Comparison of ENCODE assay signal across 25 cellular contexts in the genomic region with DNA sequence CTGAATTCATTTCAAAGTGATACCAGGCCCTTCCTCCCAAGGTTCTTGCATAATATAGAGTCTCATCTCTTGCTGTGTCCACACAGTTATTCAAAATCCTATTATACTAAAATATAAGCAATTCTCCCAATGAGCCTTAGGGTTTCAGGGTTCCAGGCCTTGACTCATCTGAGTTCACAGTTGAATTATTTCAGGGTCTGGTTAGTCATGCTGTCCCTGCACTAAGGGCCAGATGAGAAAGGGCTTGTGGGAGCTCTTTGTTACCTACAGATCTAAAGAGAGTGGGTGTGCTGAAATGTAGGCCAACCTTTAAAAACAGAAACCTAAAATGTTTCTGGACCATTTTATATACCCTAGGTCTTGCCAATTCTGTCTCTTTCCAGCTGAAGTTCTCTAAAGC.
"Had no signal": no experiment of that assay in that cellular context is flagged by ENCODE, and none has a peak within 500 bp of the region (broad histone marks: within the 10 kb centered on the region; RNA-seq: fewer than 3 reads in every experiment).

No MANE protein-coding gene starts in this region.

- H3K4me3 ChIP-seq: colonic mucosa, esophagus squamous epithelium, gastrocnemius medialis, lung, prostate gland, sigmoid colon, transverse colon, upper lobe of right lung, vagina had no signal

- H3K27ac ChIP-seq: colonic mucosa, esophagus squamous epithelium, gastrocnemius medialis, parathyroid adenoma, prostate gland, sigmoid colon, transverse colon, upper lobe of right lung, vagina had no signal

- H2AFZ ChIP-seq: parathyroid adenoma had no signal

- H3K4me3 Mint-ChIP-seq: dendritic cell treated with granulocyte-macrophage colony-stimulating factor and Interleukin-4, amounts not matched to agents 40 ng/mL and 50 ng/mL, for 4 days; memory B cell; naive thymus-derived CD8-positive, alpha-beta T cell; nephron progenitor cell; stimulated activated memory B cell treated with anti-CD40 and anti-IgM and Interleukin-4, amounts not matched to agents 10 μg/mL and 1 μg/mL and 100 μg/mL, for 72 hours had no signal

- H3K79me2 ChIP-seq: parathyroid adenoma had no signal

- H3K4me1 ChIP-seq: colonic mucosa, esophagus squamous epithelium, gastrocnemius medialis, prostate gland, sigmoid colon, transverse colon, upper lobe of right lung, vagina had no signal

- H3K27me3 Mint-ChIP-seq: dendritic cell treated with granulocyte-macrophage colony-stimulating factor and Interleukin-4, amounts not matched to agents 40 ng/mL and 50 ng/mL, for 4 days; memory B cell; naive thymus-derived CD8-positive, alpha-beta T cell; stimulated activated memory B cell treated with anti-CD40 and anti-IgM and Interleukin-4, amounts not matched to agents 10 μg/mL and 1 μg/mL and 100 μg/mL, for 72 hours had no signal

- DNase-seq: colonic mucosa; effector CD8-positive, alpha-beta T cell; erythroblast; esophagus squamous epithelium; gastrocnemius medialis; glutamatergic neuron; hypothalamus; naive thymus-derived CD8-positive, alpha-beta T cell; right cardiac atrium; sigmoid colon; stimulated activated CD4-positive, alpha-beta T cell treated with anti-CD3 and anti-CD28 coated beads, Interleukin-2, amount 100 ng/mL, for 24 hours; stimulated activated CD4-positive, alpha-beta T cell treated with anti-CD3 and anti-CD28 coated beads, Interleukin-4, amount 100 ng/mL, for 4 hours; stimulated activated naive CD8-positive, alpha-beta T cell treated with anti-CD3 and anti-CD28 coated beads, Interleukin-15, Interleukin-2, amounts not matched to agents 100 U/mL and 50 U/mL, for 24 hours; substantia nigra; transverse colon; upper lobe of right lung had no signal

- H3K27me3 ChIP-seq: colonic mucosa, esophagus squamous epithelium, gastrocnemius medialis, sigmoid colon, transverse colon, upper lobe of right lung, vagina had no signal

- H3K9ac ChIP-seq: parathyroid adenoma had no signal

- H3K4me1 Mint-ChIP-seq: memory B cell; naive thymus-derived CD8-positive, alpha-beta T cell; stimulated activated memory B cell treated with anti-CD40 and anti-IgM and Interleukin-4, amounts not matched to agents 10 μg/mL and 1 μg/mL and 100 μg/mL, for 72 hours had no signal

- H3K36me3 ChIP-seq: colonic mucosa, esophagus squamous epithelium, gastrocnemius medialis, prostate gland, sigmoid colon, transverse colon, upper lobe of right lung, vagina had no signal

- H3K27ac Mint-ChIP-seq: dendritic cell treated with granulocyte-macrophage colony-stimulating factor and Interleukin-4, amounts not matched to agents 40 ng/mL and 50 ng/mL, for 4 days; memory B cell; naive thymus-derived CD8-positive, alpha-beta T cell; nephron progenitor cell; stimulated activated memory B cell treated with anti-CD40 and anti-IgM and Interleukin-4, amounts not matched to agents 10 μg/mL and 1 μg/mL and 100 μg/mL, for 72 hours had no signal

- H3K36me3 Mint-ChIP-seq: memory B cell; stimulated activated memory B cell treated with anti-CD40 and anti-IgM and Interleukin-4, amounts not matched to agents 10 μg/mL and 1 μg/mL and 100 μg/mL, for 72 hours had no signal

- ATAC-seq: gastrocnemius medialis; left lobe of liver; naive thymus-derived CD8-positive, alpha-beta T cell; right cardiac atrium; stimulated activated memory B cell treated with anti-CD40 and anti-IgM and Interleukin-4, amounts not matched to agents 10 μg/mL and 1 μg/mL and 100 μg/mL, for 72 hours; stimulated activated naive CD8-positive, alpha-beta T cell treated with anti-CD3 and anti-CD28 coated beads, Interleukin-15, Interleukin-2, amounts not matched to agents 100 U/mL and 50 U/mL, for 24 hours; upper lobe of right lung had no signal

- H3K9me3 Mint-ChIP-seq: dendritic cell treated with granulocyte-macrophage colony-stimulating factor and Interleukin-4, amounts not matched to agents 40 ng/mL and 50 ng/mL, for 4 days; nephron progenitor cell; stimulated activated memory B cell treated with anti-CD40 and anti-IgM and Interleukin-4, amounts not matched to agents 10 μg/mL and 1 μg/mL and 100 μg/mL, for 72 hours had no signal

- H3K9me3 ChIP-seq: colonic mucosa, esophagus squamous epithelium, gastrocnemius medialis, prostate gland, sigmoid colon, transverse colon, upper lobe of right lung, vagina had no signal
